10 cellular contexts compared by ENCODE assay signal in genomic region chr1:200505257-200505656, GRCh38.
"Had no signal": no experiment of that assay in that cellular context is flagged by ENCODE, and none has a peak within 500 bp of the region (broad histone marks: within the 10 kb centered on the region; RNA-seq: fewer than 3 reads in every experiment).

No MANE protein-coding gene starts in this region.

- H3K36me3 ChIP-seq: HAP-1 had no signal

- DNase-seq: GM23248, GOT3, H7, KG1 had no signal

- H3K4me3 Mint-ChIP-seq: HFFc6, IgD-negative memory B cell had no signal

- H3K4me3 ChIP-seq: GM23248, HAP-1 had no signal

- H3K9me3 ChIP-seq: HAP-1 had no signal

- ATAC-seq: HCT116, HepG2 had no signal

- H3K27ac ChIP-seq: GM23248, HL-60 had no signal

- FAIRE-seq: HepG2 had no signal

- H3K9me3 Mint-ChIP-seq: HFFc6, IgD-negative memory B cell had no signal

- H2AFZ ChIP-seq: GM23248 had no signal

- H3K27ac Mint-ChIP-seq: HFFc6 had no signal

- H3K9ac ChIP-seq: GM23248 had no signal

- H3K36me3 Mint-ChIP-seq: IgD-negative memory B cell had no signal
